ENCODE assay signal across 1 cellular context in genomic region chr2:100781523-100782375, GRCh38.
TF ChIP-seq lines count a peak whose summit lies in the region.

No MANE protein-coding gene starts in this region.

TF ChIP-seq in IMR-90, 13 proteins besides CTCF, POLR2A, EP300 and RAD21:
- TF ChIP-seq BHLHE40 (IDR thresholded peaks at IDR 0.05; ENCODE audit: low read depth, low read length) (no peak), RCOR1 (IDR thresholded peaks at IDR 0.05; ENCODE audit: insufficient replicate concordance, low read length) (no peak), USF2 (IDR thresholded peaks at IDR 0.05; ENCODE audit: low read depth, low read length) (no peak), ELK1 (IDR thresholded peaks at IDR 0.05; ENCODE audit: borderline replicate concordance, low read depth, low read length) (no peak), FOS (IDR thresholded peaks at IDR 0.05; ENCODE audit: low read depth, low read length) (no peak), MAZ (IDR thresholded peaks at IDR 0.05; ENCODE audit: borderline replicate concordance, low read depth, low read length) (no peak), CEBPB (IDR thresholded peaks at IDR 0.05; ENCODE audit: low read depth, low read length) (no peak), CHD1 (IDR thresholded peaks at IDR 0.05; ENCODE audit: low read depth, low read length) (no peak), NFE2L2 (IDR thresholded peaks at IDR 0.05; ENCODE audit: low read depth, low read length) (no peak), RFX5 (IDR thresholded peaks at IDR 0.05; ENCODE audit: low read depth, low read length) (no peak), MAFK (IDR thresholded peaks at IDR 0.05; ENCODE audit: low read depth, low read length) (no peak), SMC3 (IDR thresholded peaks at IDR 0.05; ENCODE audit: low read depth, low read length) (no peak), MXI1 (IDR thresholded peaks at IDR 0.05; ENCODE audit: borderline replicate concordance, low read depth, low read length) (no peak)
